8 cellular contexts compared by ENCODE assay signal in genomic region chr13:94710881-94711560, GRCh38.
A peak's percentile ranks its signal among the peaks of the same experiment; 100 is the strongest.
DNase-seq lines count a peak whose midpoint lies in the region; ATAC-seq and TF ChIP-seq lines count a peak whose summit lies in the region.
"Had no signal": no experiment of that assay in that cellular context is flagged by ENCODE, and none has a peak within 500 bp of the region (broad histone marks: within the 10 kb centered on the region; RNA-seq: fewer than 3 reads in every experiment).

No MANE protein-coding gene starts in this region.

- H3K4me3 ChIP-seq in KMS-11 (IDR thresholded peaks at IDR 0.05; ENCODE audit: insufficient read depth, low read depth, low read length) (no peak overlapping the region), astrocyte of the spinal cord (ENCODE audit: low read depth, low read length) (peak overlapping the region; percentile 27), mucosa of stomach (ENCODE audit: low read length) (peak overlapping the region; percentile 62)
- H3K4me3 ChIP-seq: lung had no signal

- no peak overlapping the region for H3K27ac ChIP-seq in KMS-11

- DNase-seq in GM10248 (ENCODE audit: extremely low spot score) (peak; percentile 56), GM20000 (ENCODE audit: low spot score) (peak; percentile 77), astrocyte of the spinal cord (ENCODE audit: low read depth, low spot score) (peak; percentile 11), NCI-H2029 treated with DMSO at 0.1 percent for 48 hours (lab: John Stamatoyannopoulos, UW) (no peak)

- H3K4me2 ChIP-seq in KMS-11 = peak overlapping the region; percentile 21; the same call in 1 of the 2 replicates

- no peak overlapping the region for H3K9ac ChIP-seq in KMS-11
- peak overlapping the region; percentile 64 for H3K9ac ChIP-seq in mucosa of stomach (ENCODE audit: low read length)

- POLR2A ChIA-PET in GM10248 (lab: Yijun Ruan, JAX) = no interaction called here

- 0 out of 2 replicates have a peak overlapping the region, but pooled peaks have one; percentile 22 for H2AFZ ChIP-seq in KMS-11 (ENCODE audit: low read depth)

- peak; percentile 2 for TF ChIP-seq CTCF in GM10248 (IDR thresholded peaks at IDR 0.05; ENCODE audit: control extremely low read depth, extremely low read depth, low read depth, missing control alignments)
- no peak for TF ChIP-seq CTCF in GM20000 (IDR thresholded peaks at IDR 0.05; ENCODE audit: extremely low read depth, missing control alignments)
- no peak for TF ChIP-seq CTCF in KMS-11 (conservative IDR thresholded peaks at IDR 0.05; ENCODE audit: low read depth, low read length)
- no peak for TF ChIP-seq CTCF in astrocyte of the spinal cord (IDR thresholded peaks at IDR 0.05; ENCODE audit: low read depth, low read length)

- no peaks in the 10 kb centered on the region for H3K4me1 ChIP-seq in KMS-11 (ENCODE audit: low read depth, poor library complexity, severe bottlenecking)
- no peaks in the 10 kb centered on the region for H3K4me1 ChIP-seq in mucosa of stomach (ENCODE audit: control insufficient read depth, insufficient read depth, low read length)

- no peaks in the 10 kb centered on the region for H3K9me3 ChIP-seq in mucosa of stomach (ENCODE audit: control insufficient read depth, low read length)

- H3K79me2 ChIP-seq in KMS-11 (ENCODE audit: insufficient read depth, low read depth) = no peaks in the 10 kb centered on the region

- no peaks in the 10 kb centered on the region for H3K27me3 ChIP-seq in KMS-11 (ENCODE audit: insufficient read depth, low read depth)
- peaks cover 39% of the 10 kb centered on the region for H3K27me3 ChIP-seq in mucosa of stomach (ENCODE audit: control insufficient read depth, insufficient read depth, low read length)

- in situ Hi-C loops in astrocyte of the spinal cord (cut with HindIII; ENCODE audit: low sequenced_read_pairs) = no loop called here

- CTCF ChIA-PET in GM10248 (lab: Yijun Ruan, JAX) = no interaction called here

- H3K36me3 ChIP-seq in KMS-11 (ENCODE audit: insufficient read depth) = no peaks in the 10 kb centered on the region
- no peaks in the 10 kb centered on the region for H3K36me3 ChIP-seq in mucosa of stomach (ENCODE audit: control insufficient read depth, insufficient read depth, low read length)

- no peaks in the 10 kb centered on the region for H4K20me1 ChIP-seq in KMS-11 (ENCODE audit: insufficient read depth)

- ATAC-seq in HG03025 (IDR thresholded peaks at IDR 0.05; ENCODE audit: low FRiP score, unreplicated experiment) = no peak
